ENCODE assay signal across 22 cellular contexts in genomic region chr4:11801466-11802446, GRCh38.
A peak's percentile ranks its signal among the peaks of the same experiment; 100 is the strongest.
DNase-seq lines count a peak whose midpoint lies in the region; ATAC-seq and TF ChIP-seq lines count a peak whose summit lies in the region.
"Had no signal": no experiment of that assay in that cellular context is flagged by ENCODE, and none has a peak within 500 bp of the region (broad histone marks: within the 10 kb centered on the region; RNA-seq: fewer than 3 reads in every experiment).

No MANE protein-coding gene starts in this region.

- no peaks in the 10 kb centered on the region for H3K36me3 Mint-ChIP-seq in activated CD4-positive, alpha-beta T cell treated with anti-CD3 and anti-CD28 coated beads, Interleukin-2, amount 10 ng/mL, durations not matched to agents 7 days and 5 days (ENCODE audit: low read depth)
- H3K36me3 Mint-ChIP-seq: CD4-positive, alpha-beta memory T cell had no signal

- H3K9ac ChIP-seq in colonic mucosa (ENCODE audit: low read depth in 2 of 2, low read length in 2 of 2): no peak overlapping the region
- H3K9ac ChIP-seq: KMS-11 had no signal

- H3K4me3 ChIP-seq in colonic mucosa (no peak overlapping the region), mucosa of descending colon (no peak overlapping the region)
- H3K4me3 ChIP-seq: adrenal gland, cardiac muscle cell had no signal

- CTCF ChIA-PET in activated CD4-positive, alpha-beta T cell treated with anti-CD3 and anti-CD28 coated beads, Interleukin-2, amount 10 ng/mL, durations not matched to agents 7 days and 5 days (lab: Charles Lee): no interaction called here

- ATAC-seq in GM19023 (IDR thresholded peaks at IDR 0.05; ENCODE audit: unreplicated experiment) (peak; percentile 87), HG02970 (IDR thresholded peaks at IDR 0.05; ENCODE audit: low FRiP score, unreplicated experiment) (peak; percentile 87), mucosa of descending colon (peak; percentile 94)
- ATAC-seq: activated CD4-positive, CD25-positive, alpha-beta regulatory T cell treated with anti-CD3 and anti-CD28 coated beads, Interleukin-2, amount 50 U/mL, for 24 hours; effector memory CD8-positive, alpha-beta T cell had no signal

- no peaks in the 10 kb centered on the region for H3K9me3 Mint-ChIP-seq in activated CD4-positive, alpha-beta T cell treated with anti-CD3 and anti-CD28 coated beads, Interleukin-2, amount 10 ng/mL, durations not matched to agents 7 days and 5 days

- peak; percentile 21 for DNase-seq in colonic mucosa
- DNase-seq in mucosa of descending colon: peak in 1 of 3 donors; percentile 38
- DNase-seq in activated CD4-positive, alpha-beta T cell treated with anti-CD3 and anti-CD28 coated beads, Interleukin-2, amount 10 ng/mL, durations not matched to agents 7 days and 5 days: no peak
- no peak for DNase-seq in caudate nucleus (lab: John Stamatoyannopoulos, UW)
- DNase-seq in KG1 (lab: John Stamatoyannopoulos, UW): no peak
- DNase-seq in activated naive CD4-positive, alpha-beta T cell (lab: John Stamatoyannopoulos, UW): no peak
- DNase-seq: activated effector memory CD4-positive, alpha-beta T cell treated with Interleukin-2 at 50 U/mL for 16 hours; adrenal gland; CD4-positive, alpha-beta memory T cell; DMS79 treated with DMSO at 0.1 percent for 48 hours; effector memory CD8-positive, alpha-beta T cell; hypothalamus; NCI-H1048; NCI-H2107; NCI-H526; OCI-M1; T-helper 9 cell had no signal

- H3K4me1 Mint-ChIP-seq in activated CD4-positive, alpha-beta T cell treated with anti-CD3 and anti-CD28 coated beads, Interleukin-2, amount 10 ng/mL, durations not matched to agents 7 days and 5 days: no peaks in the 10 kb centered on the region
- H3K4me1 Mint-ChIP-seq: CD4-positive, alpha-beta memory T cell had no signal

- H3K27me3 Mint-ChIP-seq in activated CD4-positive, alpha-beta T cell treated with anti-CD3 and anti-CD28 coated beads, Interleukin-2, amount 10 ng/mL, durations not matched to agents 7 days and 5 days: peaks cover 1% of the 10 kb centered on the region
- H3K27me3 Mint-ChIP-seq: CD4-positive, alpha-beta memory T cell; effector memory CD8-positive, alpha-beta T cell had no signal

- H3K27ac ChIP-seq in colonic mucosa (peak overlapping the region; percentile 56), caudate nucleus (ENCODE audit: low read depth, low read length) (no peak overlapping the region)
- H3K27ac ChIP-seq: adrenal gland, cardiac muscle cell, KMS-11 had no signal

- no peak overlapping the region for H3K4me3 Mint-ChIP-seq in activated CD4-positive, alpha-beta T cell treated with anti-CD3 and anti-CD28 coated beads, Interleukin-2, amount 10 ng/mL, durations not matched to agents 7 days and 5 days
- H3K4me3 Mint-ChIP-seq: CD4-positive, alpha-beta memory T cell; effector memory CD8-positive, alpha-beta T cell had no signal

- H3K36me3 ChIP-seq in colonic mucosa (no peaks in the 10 kb centered on the region), mucosa of descending colon (ENCODE audit: low read depth) (no peaks in the 10 kb centered on the region)
- H3K36me3 ChIP-seq: adrenal gland, cardiac muscle cell had no signal

- H3K27me3 ChIP-seq in colonic mucosa: no peaks in the 10 kb centered on the region
- H3K27me3 ChIP-seq: adrenal gland, cardiac muscle cell had no signal

- H3K9me3 ChIP-seq in colonic mucosa (no peaks in the 10 kb centered on the region), mucosa of descending colon (no peaks in the 10 kb centered on the region)
- H3K9me3 ChIP-seq: adrenal gland had no signal

- POLR2A ChIA-PET in activated CD4-positive, alpha-beta T cell treated with anti-CD3 and anti-CD28 coated beads, Interleukin-2, amount 10 ng/mL, durations not matched to agents 7 days and 5 days (lab: Charles Lee): no interaction called here

- H3K27ac Mint-ChIP-seq in activated CD4-positive, alpha-beta T cell treated with anti-CD3 and anti-CD28 coated beads, Interleukin-2, amount 10 ng/mL, durations not matched to agents 7 days and 5 days: no peak overlapping the region
- H3K27ac Mint-ChIP-seq: CD4-positive, alpha-beta memory T cell; effector memory CD8-positive, alpha-beta T cell had no signal

- intact Hi-C loops in colonic mucosa (cut with DNase I): no loop called here
- intact Hi-C loops in mucosa of descending colon (cut with DNase I, micrococcal nuclease): no loop called here

- H3K4me1 ChIP-seq in colonic mucosa: no peaks in the 10 kb centered on the region
- no peaks in the 10 kb centered on the region for H3K4me1 ChIP-seq in mucosa of descending colon (ENCODE audit: low read depth)

- no peak for TF ChIP-seq CTCF in colonic mucosa (IDR thresholded peaks at IDR 0.05)
- no peak for TF ChIP-seq CTCF in mucosa of descending colon (IDR thresholded peaks at IDR 0.05)
